Comparison of ENCODE assay signal across 12 cellular contexts in the genomic region with DNA sequence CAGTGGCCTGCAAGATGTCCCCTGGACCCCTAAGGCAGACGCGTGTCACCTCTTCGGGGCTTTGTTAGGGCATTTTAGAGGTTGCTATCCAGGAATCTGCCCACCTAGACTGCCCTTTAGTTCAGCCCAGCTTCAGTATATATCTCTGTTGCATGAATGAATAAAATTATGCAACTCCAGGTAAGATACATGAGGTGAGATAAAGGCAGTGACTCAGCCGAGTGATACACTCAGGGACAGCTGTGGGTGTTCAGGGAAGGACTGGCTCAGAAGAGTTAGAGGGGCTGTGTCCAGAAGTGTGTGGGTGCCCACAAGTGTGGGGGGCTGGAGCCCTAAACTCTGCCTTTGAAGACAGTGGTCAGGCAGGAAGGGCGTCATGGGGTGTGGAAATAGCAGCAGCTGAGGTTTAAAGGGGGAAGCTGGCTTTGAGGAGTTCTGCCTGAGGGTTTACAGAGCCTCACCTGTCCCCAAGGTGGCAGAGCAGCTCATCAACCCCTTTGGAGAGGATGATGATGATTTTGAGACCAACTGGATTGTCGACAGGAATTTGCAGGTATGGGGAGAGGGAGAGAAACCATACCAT. TPM values are rescaled to one million over a fixed set of nuclear protein-coding genes. Genes with fewer than 3 reads are reported as not detected.
A peak's percentile ranks its signal among the peaks of the same experiment; 100 is the strongest.
DNase-seq lines count a peak whose midpoint lies in the region; ATAC-seq and TF ChIP-seq lines count a peak whose summit lies in the region.
"Had no signal": no experiment of that assay in that cellular context is flagged by ENCODE, and none has a peak within 500 bp of the region (broad histone marks: within the 10 kb centered on the region; RNA-seq: fewer than 3 reads in every experiment).

No MANE protein-coding gene starts in this region.

- no peak for TF ChIP-seq POLR2A in upper lobe of left lung (IDR thresholded peaks at IDR 0.05)

- no peak overlapping the region for H3K4me3 ChIP-seq in aorta (ENCODE audit: low read length in 2 of 2)
- no peak overlapping the region for H3K4me3 ChIP-seq in upper lobe of left lung
- H3K4me3 ChIP-seq: gastrocnemius medialis, SK-N-MC had no signal

- H3K27me3 ChIP-seq in layer of hippocampus (ENCODE audit: control insufficient read depth, insufficient read depth, low read length) (no peaks in the 10 kb centered on the region), aorta (ENCODE audit: control insufficient read depth in 1 of 2, insufficient read depth in 2 of 2, low read length in 1 of 2) (no peaks in the 10 kb centered on the region), upper lobe of left lung (peaks cover 0 to 8% (median 2%) of the 10 kb centered on the region in 4 donors)
- H3K27me3 ChIP-seq: BE2C had no signal

- no peaks in the 10 kb centered on the region for H3K9me3 Mint-ChIP-seq in stimulated activated naive CD8-positive, alpha-beta T cell treated with anti-CD3 and anti-CD28 coated beads, Interleukin-15, amount 100 ng/mL, for 72 hours

- H3K9me3 ChIP-seq in aorta (ENCODE audit: control insufficient read depth, low read length) (no peaks in the 10 kb centered on the region), upper lobe of left lung (no peaks in the 10 kb centered on the region)
- H3K9me3 ChIP-seq: BE2C, gastrocnemius medialis had no signal

- peaks cover 49% of the 10 kb centered on the region for H3K4me1 Mint-ChIP-seq in stimulated activated naive CD8-positive, alpha-beta T cell treated with anti-CD3 and anti-CD28 coated beads, Interleukin-15, amount 100 ng/mL, for 72 hours

- no peak overlapping the region for H3K4me3 Mint-ChIP-seq in stimulated activated naive CD8-positive, alpha-beta T cell treated with anti-CD3 and anti-CD28 coated beads, Interleukin-15, amount 100 ng/mL, for 72 hours

- H3K27ac ChIP-seq in layer of hippocampus (ENCODE audit: low read depth, low read length) (peak overlapping the region; percentile 21), aorta (ENCODE audit: low read depth in 1 of 2, low read length in 2 of 2) (no peak overlapping the region), upper lobe of left lung (peak overlapping the region in 1 of 4 donors; percentile 6)
- H3K27ac ChIP-seq: SK-N-MC had no signal

- ATAC-seq in stimulated activated naive CD8-positive, alpha-beta T cell treated with anti-CD3 and anti-CD28 coated beads, Interleukin-15, amount 100 ng/mL, for 72 hours = peak; percentile 5
- no peak for ATAC-seq in stimulated activated naive CD8-positive, alpha-beta T cell treated with anti-CD3 and anti-CD28 coated beads, Interleukin-15, Interleukin-2, amounts not matched to agents 100 U/mL and 50 U/mL, for 24 hours
- ATAC-seq in aorta (ENCODE audit: low FRiP score) (no peak), upper lobe of left lung (ENCODE audit: low FRiP score in 2 of 2) (no peak), GM21619 (IDR thresholded peaks at IDR 0.05; ENCODE audit: unreplicated experiment) (no peak)
- ATAC-seq: gastrocnemius medialis had no signal

- WGBS in aorta, 2 donors = 69 to 80% methylated on average over 6 of the region's 6 CpGs
- WGBS in upper lobe of left lung, 2 donors = 62 to 67% methylated on average over 6 of the region's 6 CpGs

- H3K4me1 ChIP-seq in aorta (ENCODE audit: control insufficient read depth in 1 of 2, insufficient read depth in 2 of 2, low read length in 2 of 2) (no peaks in the 10 kb centered on the region), upper lobe of left lung (peaks cover 29 to 44% (median 39%) of the 10 kb centered on the region in 4 donors)
- H3K4me1 ChIP-seq: BE2C had no signal

- no peak for TF ChIP-seq EP300 in upper lobe of left lung (IDR thresholded peaks at IDR 0.05)

- peak in 1 of 2 donors; percentile 13 for DNase-seq in stimulated activated naive CD8-positive, alpha-beta T cell treated with anti-CD3 and anti-CD28 coated beads, Interleukin-15, amount 100 ng/mL, for 72 hours
- DNase-seq in stimulated activated naive CD8-positive, alpha-beta T cell treated with anti-CD3 and anti-CD28 coated beads, Interleukin-15, Interleukin-2, amounts not matched to agents 100 U/mL and 50 U/mL, for 24 hours = no peak
- DNase-seq in activated T-cell treated with anti-CD3 and anti-CD28 coated beads, Interleukin-2, amount 50 U/mL, for 48 hours = peak; percentile 6 to 17
- DNase-seq in aorta (peak; percentile 14 to 24), upper lobe of left lung (no peak)
- no peak for DNase-seq in stimulated activated naive CD4-positive, alpha-beta T cell treated with Interleukin-2 at 50 U/mL for 16 hours (lab: John Stamatoyannopoulos, UW)
- DNase-seq: BE2C; gastrocnemius medialis; stimulated activated CD4-positive, alpha-beta T cell treated with anti-CD3 and anti-CD28 coated beads, Interleukin-2, amount 100 ng/mL, for 24 hours had no signal

- intact Hi-C loops in aorta (cut with DNase I) = no loop called here

- no peaks in the 10 kb centered on the region for H3K36me3 ChIP-seq in aorta (ENCODE audit: control insufficient read depth in 1 of 2, insufficient read depth in 2 of 2, low read length in 1 of 2)
- peaks cover 0 to 30% (median 8%) of the 10 kb centered on the region in 4 donors for H3K36me3 ChIP-seq in upper lobe of left lung

- H3K27ac Mint-ChIP-seq in stimulated activated naive CD8-positive, alpha-beta T cell treated with anti-CD3 and anti-CD28 coated beads, Interleukin-15, amount 100 ng/mL, for 72 hours = peak overlapping the region; percentile 83 to 85

- no peak for TF ChIP-seq CTCF in upper lobe of left lung (IDR thresholded peaks at IDR 0.05)

- H3K27me3 Mint-ChIP-seq in stimulated activated naive CD8-positive, alpha-beta T cell treated with anti-CD3 and anti-CD28 coated beads, Interleukin-15, amount 100 ng/mL, for 72 hours = peaks cover 18% of the 10 kb centered on the region

RNA-seq across cellular contexts. Expression of a gene that starts 8.3 kb away (rescaled TPM):
- total RNA-seq in aorta (1,000 to 10,000 TPM; 2,602 to 2,677 TPM), upper lobe of left lung (1,000 to 10,000 TPM; 2,996 to 4,693 (median 4,496) TPM)
- polyA plus RNA-seq in aorta = 1,000 to 10,000 TPM; 5,184 to 9,506 TPM

RNA-seq across cellular contexts. Expression of a gene that starts 9.0 kb away (rescaled TPM):
- 1 to 10 TPM; 3.9 to 8.0 TPM for total RNA-seq in aorta
- 1 to 10 TPM; 3.5 to 4.1 TPM for polyA plus RNA-seq in aorta
- 10 to 100 TPM in 3 of 6 donors, 1 to 10 TPM in 3; 6.5 to 18.9 (median 10.4) TPM for total RNA-seq in upper lobe of left lung

RNA-seq across cellular contexts. Expression of a gene that starts 41.8 kb away (rescaled TPM):
- total RNA-seq in aorta (10 to 100 TPM; 23.8 to 45.2 TPM), upper lobe of left lung (10 to 100 TPM in 3 of 6 donors, 1 to 10 TPM in 3; 4.4 to 20.7 (median 10.0) TPM)
- 10 to 100 TPM in 1 of 2 donors, 1 to 10 TPM in 1; 6.4 to 11.4 TPM for polyA plus RNA-seq in aorta

Comparison
In these comparisons a context has a peak if more than half of its experiments do, and no peak if none do; other contexts are left out.
1. DNase-seq: peak in activated T-cell treated with anti-CD3 and anti-CD28 coated beads, Interleukin-2, amount 50 U/mL, for 48 hours (2 of 2) and aorta (2 of 2); none in stimulated activated naive CD8-positive, alpha-beta T cell treated with anti-CD3 and anti-CD28 coated beads, Interleukin-15, Interleukin-2, amounts not matched to agents 100 U/mL and 50 U/mL, for 24 hours (single experiment), stimulated activated naive CD4-positive, alpha-beta T cell treated with Interleukin-2 at 50 U/mL for 16 hours (single experiment) and upper lobe of left lung (0 of 2).